ENCODE assay signal across 8 cellular contexts in genomic region chr10:62047960-62048383, GRCh38.
A peak's percentile ranks its signal among the peaks of the same experiment; 100 is the strongest.
DNase-seq lines count a peak whose midpoint lies in the region; ATAC-seq and TF ChIP-seq lines count a peak whose summit lies in the region.

No MANE protein-coding gene starts in this region.

- intact Hi-C loops in activated B cell treated with CpG ODN at 0.5 μM for 24 hours (cut with micrococcal nuclease): loop anchor here (10.0 kb wide), 3 partner anchors 327 to 767 kb away; partner anchors contain the start of genes EGR2 and ZNF365
- intact Hi-C loops in esophagus muscularis mucosa (cut with DNase I): no loop called here
- intact Hi-C loops in head of caudate nucleus (cut with DNase I): loop anchor here (5.0 kb wide), 1 partner anchor 146 kb away; the partner anchor contains the start of gene ARID5B

- peak overlapping the region; percentile 83 for H3K4me2 ChIP-seq in skeletal muscle satellite cell (ENCODE audit: low read length)

- no peak for ATAC-seq in activated B cell treated with CpG ODN at 0.5 μM for 24 hours (ENCODE audit: low read depth)

- H3K9me3 Mint-ChIP-seq in activated B cell treated with CpG ODN at 0.5 μM for 24 hours: peaks cover 2% of the 10 kb centered on the region

- H3K4me3 Mint-ChIP-seq in activated B cell treated with CpG ODN at 0.5 μM for 24 hours: peak overlapping the region; percentile 85

- peaks cover 100% of the 10 kb centered on the region for H3K4me1 Mint-ChIP-seq in activated B cell treated with CpG ODN at 0.5 μM for 24 hours

- no peaks in the 10 kb centered on the region for H3K9me3 ChIP-seq in esophagus muscularis mucosa
- H3K9me3 ChIP-seq in skeletal muscle satellite cell (replicated peaks; ENCODE audit: low read length): no peaks in the 10 kb centered on the region

- H3K4me1 ChIP-seq in esophagus muscularis mucosa (peaks cover 51 to 78% (median 61%) of the 10 kb centered on the region in 4 donors), skeletal muscle satellite cell (ENCODE audit: control insufficient read depth, insufficient read depth, low read length) (peaks cover 76% of the 10 kb centered on the region)

- peaks cover 34% of the 10 kb centered on the region for H3K36me3 Mint-ChIP-seq in activated B cell treated with CpG ODN at 0.5 μM for 24 hours (ENCODE audit: low read depth)

- peak overlapping the region; percentile 87 to 95 (median 92) for H3K27ac ChIP-seq in esophagus muscularis mucosa (replicated peaks in 1 of 4)

- TF ChIP-seq CTCF in activated B cell treated with CpG ODN at 0.5 μM for 24 hours (IDR thresholded peaks at IDR 0.05) (no peak), esophagus muscularis mucosa (IDR thresholded peaks at IDR 0.05) (no peak)

- CTCF ChIA-PET in activated B cell treated with CpG ODN at 0.5 μM for 24 hours (lab: Charles Lee): interaction anchor here (1.0 to 7.4 kb wide), 4 partner anchors 9 to 197 kb away, joined by 3 to 77 read pairs (median 4); no protein-coding TSS in a partner anchor

- H3K27ac Mint-ChIP-seq in activated B cell treated with CpG ODN at 0.5 μM for 24 hours: peak overlapping the region; percentile 93

- DNase-seq in activated B cell treated with CpG ODN at 0.5 μM for 24 hours: no peak
- no peak for DNase-seq in esophagus muscularis mucosa (ENCODE audit: extremely low spot score)
- DNase-seq in NCI-H1105 treated with DMSO at 0.1 percent for 48 hours (lab: John Stamatoyannopoulos, UW): no peak
- DNase-seq in DMS153 (lab: John Stamatoyannopoulos, UW): no peak
- DNase-seq in head of caudate nucleus: no peak
- DNase-seq in GF-D8 (lab: John Stamatoyannopoulos, UW): no peak

- H3K27me3 Mint-ChIP-seq in activated B cell treated with CpG ODN at 0.5 μM for 24 hours: no peaks in the 10 kb centered on the region

- H3K36me3 ChIP-seq in esophagus muscularis mucosa: peaks cover 0 to 15% (median 9%) of the 10 kb centered on the region in 4 donors
- H3K36me3 ChIP-seq in skeletal muscle satellite cell (ENCODE audit: insufficient read depth, low read length): peaks cover 20% of the 10 kb centered on the region

- peak overlapping the region; percentile 94 for H3K9ac ChIP-seq in skeletal muscle satellite cell (ENCODE audit: low read depth, low read length)

- 71% methylated on average over 2 of the region's 2 CpGs for WGBS in esophagus muscularis mucosa

- TF ChIP-seq POLR2A in esophagus muscularis mucosa (IDR thresholded peaks at IDR 0.05; ENCODE audit: low read depth): no peak

- POLR2A ChIA-PET in activated B cell treated with CpG ODN at 0.5 μM for 24 hours (lab: Charles Lee): interaction anchor here (0.7 to 18.1 kb wide), 21 partner anchors 8 to 196 kb away, joined by 3 to 589 read pairs (median 26); partner anchors contain the start of gene ARID5B

- TF ChIP-seq EP300 in esophagus muscularis mucosa (IDR thresholded peaks at IDR 0.05): no peak

- H3K27me3 ChIP-seq in esophagus muscularis mucosa: no peaks in the 10 kb centered on the region
- no peaks in the 10 kb centered on the region for H3K27me3 ChIP-seq in skeletal muscle satellite cell (ENCODE audit: control insufficient read depth, insufficient read depth, low read length)

- H3K4me3 ChIP-seq in GM08714 (ENCODE audit: low read length): peak overlapping the region; percentile 23; the same call in 1 of the 2 replicates
- H3K4me3 ChIP-seq in esophagus muscularis mucosa: peak overlapping the region in 1 of 4 donors; percentile 2
- H3K4me3 ChIP-seq in skeletal muscle satellite cell (ENCODE audit: low read length): peak overlapping the region; percentile 2
